ENCODE assay signal across 24 cellular contexts in the genomic region with DNA sequence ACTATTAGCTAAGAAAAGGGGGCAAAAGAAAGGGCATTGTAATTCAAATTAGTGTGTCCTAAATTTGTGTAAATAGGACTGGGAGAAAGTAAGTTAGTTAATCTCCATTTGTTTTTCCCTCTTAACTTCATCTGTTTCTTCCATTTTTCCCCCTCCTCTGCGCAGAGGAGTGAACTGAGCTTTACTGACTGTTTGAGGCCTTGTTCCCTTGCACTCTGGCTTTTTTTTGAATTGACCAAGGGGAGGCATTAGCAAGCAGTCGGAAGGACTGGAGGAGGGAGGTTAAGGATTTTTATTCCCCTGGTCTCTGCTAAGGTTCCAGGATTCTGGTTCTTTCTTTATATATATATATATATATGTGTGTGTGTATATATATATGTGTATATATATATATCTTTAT.
"Had no signal": no experiment of that assay in that cellular context is flagged by ENCODE, and none has a peak within 500 bp of the region (broad histone marks: within the 10 kb centered on the region; RNA-seq: fewer than 3 reads in every experiment).

No MANE protein-coding gene starts in this region.

- H2AFZ ChIP-seq: PC-9 had no signal

- H3K4me2 ChIP-seq: KMS-11, PC-9 had no signal

- FAIRE-seq: HepG2, K562 had no signal

- H3K36me3 ChIP-seq: Peyer's patch, SJSA1 had no signal

- H3K9me3 ChIP-seq: Peyer's patch, SJSA1 had no signal

- H3K27me3 ChIP-seq: Peyer's patch, SJSA1 had no signal

- ATAC-seq: HepG2, K562 had no signal

- H3K9ac ChIP-seq: KMS-11 had no signal

- DNase-seq: Kasumi-1, MM.1S, NCI-H1105, NCI-H1417, NCI-H146, NCI-H1694 treated with DMSO at 0.1 percent for 48 hours, NCI-H1930, NCI-H2081, NCI-H2107, NCI-H2227 treated with DMSO at 0.1 percent for 48 hours, NCI-H524, NCI-H526 treated with DMSO at 0.1 percent for 48 hours, NCI-H774, PC-9, Peyer's patch, Right ventricle myocardium superior, RPMI8226, SIG-M5 had no signal

- H3K4me3 Mint-ChIP-seq: IgD-negative memory B cell had no signal

- H3K9me3 Mint-ChIP-seq: IgD-negative memory B cell had no signal

- H3K4me1 ChIP-seq: Peyer's patch, SJSA1 had no signal

- H3K27ac ChIP-seq: KMS-11, PC-9, Peyer's patch, SJSA1, SK-N-MC had no signal

- H3K27me3 Mint-ChIP-seq: IgD-negative memory B cell had no signal

- H3K27ac Mint-ChIP-seq: IgD-negative memory B cell had no signal

- H3K4me3 ChIP-seq: K562, PC-9, Peyer's patch, SJSA1, SK-N-MC had no signal
